Comparison of ENCODE assay signal across 15 cellular contexts in the genomic region with DNA sequence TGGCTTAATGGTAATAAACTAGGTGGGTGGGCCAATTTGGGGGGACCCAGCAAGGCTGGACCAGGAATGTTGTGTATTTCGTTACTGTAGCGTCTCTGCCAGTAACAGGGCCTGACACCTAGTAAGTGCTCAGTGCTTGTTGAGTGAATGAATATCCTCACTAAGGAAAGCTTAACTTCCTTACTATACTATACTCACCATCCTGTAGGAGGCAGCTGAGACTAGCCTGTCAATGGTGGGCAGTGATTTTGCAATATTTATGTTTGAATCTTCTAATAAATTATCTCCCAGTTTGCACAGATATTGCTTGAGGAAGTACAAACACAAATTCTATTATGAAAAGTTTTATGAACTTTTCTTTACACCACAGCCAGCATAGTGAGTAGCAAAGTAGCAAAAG.
DNase-seq lines count a peak whose midpoint lies in the region; ATAC-seq and TF ChIP-seq lines count a peak whose summit lies in the region.
"Had no signal": no experiment of that assay in that cellular context is flagged by ENCODE, and none has a peak within 500 bp of the region (broad histone marks: within the 10 kb centered on the region; RNA-seq: fewer than 3 reads in every experiment).

No MANE protein-coding gene starts in this region.

- H3K27me3 ChIP-seq in GM23248 (replicated peaks; ENCODE audit: insufficient read depth) (no peaks in the 10 kb centered on the region), RWPE2 (ENCODE audit: insufficient read depth, poor library complexity, severe bottlenecking) (no peaks in the 10 kb centered on the region), transverse colon (no peaks in the 10 kb centered on the region), Peyer's patch (no peaks in the 10 kb centered on the region)
- H3K27me3 ChIP-seq in CD8-positive, alpha-beta memory T cell (ENCODE audit: insufficient read depth, low read length, poor library complexity, severe bottlenecking) = no peaks in the 10 kb centered on the region

- no peak overlapping the region for H3K4me3 Mint-ChIP-seq in CD8-positive, alpha-beta memory T cell

- TF ChIP-seq EP300 in transverse colon (IDR thresholded peaks at IDR 0.05; ENCODE audit: low read depth) = no peak

- no peaks in the 10 kb centered on the region for H4K20me1 ChIP-seq in GM23248 (ENCODE audit: insufficient read depth)

- POLR2A ChIA-PET in CD8-positive, alpha-beta memory T cell (lab: Charles Lee) = no interaction called here

- WGBS in GM23248 (ENCODE audit: low coverage in 1 of 2, low lambda C conversion rate in 2 of 2, missing lambda C conversion rate in 2 of 2), 2 experiments = 92 to 94% methylated on average over 2 of the region's 2 CpGs
- 94 to 96% methylated on average over 2 of the region's 2 CpGs for WGBS in transverse colon (ENCODE audit: low coverage in 1 of 2), 2 donors

- in situ Hi-C loops in GM23248 (cut with MboI) = no loop called here
- in situ Hi-C loops in transverse colon (cut with MboI; ENCODE audit: low pct_ligation_motif_present in 1 of 4, low pct_unique_long_range_greater_than_20kb in 1 of 4, low sequenced_read_pairs in 3 of 4) = no loop called here

- no peaks in the 10 kb centered on the region for H3K9me3 ChIP-seq in GM23248 (ENCODE audit: low read depth)
- H3K9me3 ChIP-seq in RWPE2 (ENCODE audit: severe bottlenecking) = no peaks in the 10 kb centered on the region
- H3K9me3 ChIP-seq in transverse colon = no peaks in the 10 kb centered on the region
- H3K9me3 ChIP-seq in Peyer's patch = no peaks in the 10 kb centered on the region
- H3K9me3 ChIP-seq in CD8-positive, alpha-beta memory T cell (ENCODE audit: low read length) = no peaks in the 10 kb centered on the region

- no peaks in the 10 kb centered on the region for H3F3A ChIP-seq in GM23248 (ENCODE audit: insufficient read depth)

- H2AFZ ChIP-seq in GM23248 = no peak overlapping the region

- H3K9me2 ChIP-seq in GM23248 (ENCODE audit: insufficient read depth) = no peaks in the 10 kb centered on the region

- H3K4me1 Mint-ChIP-seq in CD8-positive, alpha-beta memory T cell = no peaks in the 10 kb centered on the region

- H3K27me3 Mint-ChIP-seq in CD8-positive, alpha-beta memory T cell = no peaks in the 10 kb centered on the region

- H3K36me3 Mint-ChIP-seq in CD8-positive, alpha-beta memory T cell = no peaks in the 10 kb centered on the region

- no peak overlapping the region for H3K4me3 ChIP-seq in GM23248
- no peak overlapping the region for H3K4me3 ChIP-seq in RWPE2 (ENCODE audit: severe bottlenecking)
- no peak overlapping the region for H3K4me3 ChIP-seq in fibroblast of mammary gland (ENCODE audit: control insufficient read depth, low read depth, low read length)
- H3K4me3 ChIP-seq in transverse colon = no peak overlapping the region
- no peak overlapping the region for H3K4me3 ChIP-seq in Peyer's patch
- H3K4me3 ChIP-seq in CD8-positive, alpha-beta memory T cell (ENCODE audit: low read length) = no peak overlapping the region
- H3K4me3 ChIP-seq: GM12878 had no signal

- no peaks in the 10 kb centered on the region for H3K36me3 ChIP-seq in GM23248 (ENCODE audit: low read depth)
- no peaks in the 10 kb centered on the region for H3K36me3 ChIP-seq in RWPE2 (ENCODE audit: low read depth)
- H3K36me3 ChIP-seq in transverse colon = no peaks in the 10 kb centered on the region
- no peaks in the 10 kb centered on the region for H3K36me3 ChIP-seq in Peyer's patch
- no peaks in the 10 kb centered on the region for H3K36me3 ChIP-seq in CD8-positive, alpha-beta memory T cell (ENCODE audit: insufficient read depth, low read length)

- peaks cover 0 to 19% (median 5%) of the 10 kb centered on the region in 5 donors for H3K9me3 Mint-ChIP-seq in CD8-positive, alpha-beta memory T cell

- intact Hi-C loops in transverse colon (cut with DNase I; ENCODE audit: low total_unique reads) = no loop called here

- TF ChIP-seq POLR2A in transverse colon (IDR thresholded peaks at IDR 0.05) = no peak
- no peak for TF ChIP-seq POLR2A in Peyer's patch (IDR thresholded peaks at IDR 0.05)

- no peak for ATAC-seq in RWPE2 (ENCODE audit: low read depth)
- ATAC-seq: GM12878, HepG2 had no signal

- no peak overlapping the region for H3K9ac ChIP-seq in GM23248

- no peak overlapping the region for H3K4me2 ChIP-seq in GM23248 (ENCODE audit: unreplicated experiment)

- CTCF ChIA-PET in CD8-positive, alpha-beta memory T cell (lab: Charles Lee) = no interaction called here

- peak; percentile 4 for DNase-seq in GM23248
- no peak for DNase-seq in RWPE2 (ENCODE audit: low spot score)
- DNase-seq in fibroblast of mammary gland (ENCODE audit: low read depth) = peak; percentile 19
- no peak for DNase-seq in transverse colon
- DNase-seq in H4 (ENCODE audit: low spot score) = no peak
- DNase-seq in Peyer's patch = no peak
- no peak for DNase-seq in CD8-positive, alpha-beta memory T cell
- DNase-seq: DMS53, NCI-H187 treated with DMSO at 0.1 percent for 48 hours, NCI-H2171, NCI-H774, SHP77 treated with DMSO at 0.1 percent for 48 hours, SW 1271 had no signal

- H3K79me2 ChIP-seq in GM23248 (ENCODE audit: insufficient read depth) = no peaks in the 10 kb centered on the region

- no peak overlapping the region for H3K27ac ChIP-seq in GM23248
- no peak overlapping the region for H3K27ac ChIP-seq in RWPE2 (ENCODE audit: poor library complexity, severe bottlenecking)
- no peak overlapping the region for H3K27ac ChIP-seq in transverse colon
- H3K27ac ChIP-seq in Peyer's patch = no peak overlapping the region
- H3K27ac ChIP-seq in CD8-positive, alpha-beta memory T cell (ENCODE audit: low read depth, low read length) = no peak overlapping the region

- no peak overlapping the region for H3K27ac Mint-ChIP-seq in CD8-positive, alpha-beta memory T cell

- TF ChIP-seq CTCF in RWPE2 (IDR thresholded peaks at IDR 0.05; ENCODE audit: poor library complexity, severe bottlenecking) (peak; percentile 13), fibroblast of mammary gland (conservative IDR thresholded peaks at IDR 0.05; ENCODE audit: control insufficient read depth, insufficient read depth, low read depth, low read length) (peak; percentile 34), transverse colon (IDR thresholded peaks at IDR 0.05) (no peak), Peyer's patch (IDR thresholded peaks at IDR 0.05) (no peak)

- H3K4me1 ChIP-seq in GM23248 (ENCODE audit: insufficient read depth) (no peaks in the 10 kb centered on the region), RWPE2 (ENCODE audit: insufficient read depth, poor library complexity, severe bottlenecking) (no peaks in the 10 kb centered on the region), transverse colon (no peaks in the 10 kb centered on the region), Peyer's patch (no peaks in the 10 kb centered on the region)
- no peaks in the 10 kb centered on the region for H3K4me1 ChIP-seq in CD8-positive, alpha-beta memory T cell (ENCODE audit: insufficient read depth, low read length)

Comparison
In these comparisons a context has a peak if more than half of its experiments do, and no peak if none do; other contexts are left out.
1. DNase-seq: peak in GM23248 (single experiment) and fibroblast of mammary gland (single experiment); none in RWPE2 (single experiment), transverse colon (single experiment), H4 (single experiment), Peyer's patch (0 of 3) and CD8-positive, alpha-beta memory T cell (0 of 5).
2. CTCF ChIP-seq: peak in RWPE2 (single experiment) and fibroblast of mammary gland (single experiment); none in transverse colon (0 of 5) and Peyer's patch (0 of 6).